22 cellular contexts compared by ENCODE assay signal in genomic region chr4:169207436-169208089, GRCh38.
"Had no signal": no experiment of that assay in that cellular context is flagged by ENCODE, and none has a peak within 500 bp of the region (broad histone marks: within the 10 kb centered on the region; RNA-seq: fewer than 3 reads in every experiment).

No MANE protein-coding gene starts in this region.

- H3K27ac Mint-ChIP-seq: activated naive CD8-positive, alpha-beta T cell treated with anti-CD3 and anti-CD28 coated beads, Interleukin-2, amount 10 ng/mL, durations not matched to agents 7 days and 5 days; activated T-helper 1 cell treated with anti-CD3 and anti-CD28 coated beads, Interleukin-12 subunit alpha, Interleukin-12 subunit beta, Interleukin-2, Interleukin-4 antibody, amounts not matched to agents 30 ng/mL and 10 ng/mL and 1 ng/mL, durations not matched to agents 14 hours and 24 hours and 36 hours; progenitor cell of endocrine pancreas; stimulated activated naive CD8-positive, alpha-beta T cell treated with anti-CD3 and anti-CD28 coated beads, Interleukin-15, amount 100 ng/mL, for 72 hours; T-helper 17 cell; WTC11 had no signal

- H3K9me3 ChIP-seq: ascending aorta, colonic mucosa, SJCRH30, upper lobe of left lung had no signal

- ATAC-seq: right cardiac atrium; stimulated activated naive CD8-positive, alpha-beta T cell treated with anti-CD3 and anti-CD28 coated beads, Interleukin-15, amount 100 ng/mL, for 72 hours; T-helper 17 cell; WTC11 had no signal

- H3K27ac ChIP-seq: ascending aorta, colonic mucosa, SJCRH30, skin epidermis, upper lobe of left lung had no signal

- H3K36me3 Mint-ChIP-seq: activated naive CD8-positive, alpha-beta T cell treated with anti-CD3 and anti-CD28 coated beads, Interleukin-2, amount 10 ng/mL, durations not matched to agents 7 days and 5 days had no signal

- H3K36me3 ChIP-seq: ascending aorta, colonic mucosa, SJCRH30, upper lobe of left lung had no signal

- H3K4me3 ChIP-seq: ascending aorta, colonic mucosa, lung, SJCRH30, skin epidermis, upper lobe of left lung had no signal

- H3K4me1 ChIP-seq: SJCRH30 had no signal

- H3K27me3 Mint-ChIP-seq: activated naive CD8-positive, alpha-beta T cell treated with anti-CD3 and anti-CD28 coated beads, Interleukin-2, amount 10 ng/mL, durations not matched to agents 7 days and 5 days; progenitor cell of endocrine pancreas; stimulated activated naive CD8-positive, alpha-beta T cell treated with anti-CD3 and anti-CD28 coated beads, Interleukin-15, amount 100 ng/mL, for 72 hours had no signal

- H3K9me3 Mint-ChIP-seq: activated naive CD8-positive, alpha-beta T cell treated with anti-CD3 and anti-CD28 coated beads, Interleukin-2, amount 10 ng/mL, durations not matched to agents 7 days and 5 days; activated T-helper 1 cell treated with anti-CD3 and anti-CD28 coated beads, Interleukin-12 subunit alpha, Interleukin-12 subunit beta, Interleukin-2, Interleukin-4 antibody, amounts not matched to agents 30 ng/mL and 10 ng/mL and 1 ng/mL, durations not matched to agents 14 hours and 24 hours and 36 hours; stimulated activated naive CD8-positive, alpha-beta T cell treated with anti-CD3 and anti-CD28 coated beads, Interleukin-15, amount 100 ng/mL, for 72 hours had no signal

- DNase-seq: activated CD4-positive, alpha-beta T cell treated with anti-CD3 and anti-CD28 coated beads, Interleukin-2, amount 50 U/mL, for 1 hour; activated CD8-positive, alpha-beta memory T cell treated with anti-CD3 and anti-CD28 coated beads for 24 hours; activated naive CD8-positive, alpha-beta T cell treated with anti-CD3 and anti-CD28 coated beads, Interleukin-2, amount 10 ng/mL, durations not matched to agents 7 days and 5 days; caudate nucleus; colonic mucosa; effector CD4-positive, alpha-beta T cell; head of caudate nucleus; right cardiac atrium; SJCRH30; stimulated activated CD4-positive, alpha-beta T cell treated with anti-CD3 and anti-CD28 coated beads, Interleukin-4, amount 100 ng/mL, for 24 hours; stimulated activated naive CD8-positive, alpha-beta T cell treated with anti-CD3 and anti-CD28 coated beads, Interleukin-15, amount 100 ng/mL, for 72 hours; T-helper 17 cell; upper lobe of left lung had no signal

- H3K27me3 ChIP-seq: ascending aorta, colonic mucosa, SJCRH30, upper lobe of left lung had no signal

- H3K4me3 Mint-ChIP-seq: activated naive CD8-positive, alpha-beta T cell treated with anti-CD3 and anti-CD28 coated beads, Interleukin-2, amount 10 ng/mL, durations not matched to agents 7 days and 5 days; activated T-helper 1 cell treated with anti-CD3 and anti-CD28 coated beads, Interleukin-12 subunit alpha, Interleukin-12 subunit beta, Interleukin-2, Interleukin-4 antibody, amounts not matched to agents 30 ng/mL and 10 ng/mL and 1 ng/mL, durations not matched to agents 14 hours and 24 hours and 36 hours; stimulated activated naive CD8-positive, alpha-beta T cell treated with anti-CD3 and anti-CD28 coated beads, Interleukin-15, amount 100 ng/mL, for 72 hours; T-helper 17 cell; WTC11 had no signal

- FAIRE-seq: endothelial cell of umbilical vein, frontal cortex, islet of Langerhans had no signal

- H3K4me1 Mint-ChIP-seq: activated naive CD8-positive, alpha-beta T cell treated with anti-CD3 and anti-CD28 coated beads, Interleukin-2, amount 10 ng/mL, durations not matched to agents 7 days and 5 days; stimulated activated naive CD8-positive, alpha-beta T cell treated with anti-CD3 and anti-CD28 coated beads, Interleukin-15, amount 100 ng/mL, for 72 hours; T-helper 17 cell had no signal
